Comparison of ENCODE assay signal across 8 cellular contexts in the genomic region with DNA sequence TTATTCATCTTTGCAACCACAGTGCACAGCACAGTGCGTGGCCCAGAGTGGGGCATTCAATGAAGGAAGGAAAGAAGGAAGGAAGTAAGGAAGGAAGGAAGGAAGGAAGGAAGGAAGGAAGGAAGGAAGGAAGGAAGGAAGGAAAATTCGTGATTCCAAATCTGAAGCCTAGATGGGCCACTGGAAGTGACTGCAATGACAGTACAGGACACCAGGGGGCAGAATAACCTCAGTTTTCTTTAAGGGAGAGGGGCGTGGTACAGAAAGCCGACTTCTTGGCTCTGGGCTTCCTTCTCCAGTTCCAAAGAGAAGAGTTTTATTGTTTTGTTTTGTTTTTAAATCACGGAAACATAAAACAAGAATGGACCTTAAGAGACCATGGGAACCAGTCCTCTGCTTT. TPM values are rescaled to one million over a fixed set of nuclear protein-coding genes. Genes with fewer than 3 reads are reported as not detected.
A peak's percentile ranks its signal among the peaks of the same experiment; 100 is the strongest.
DNase-seq lines count a peak whose midpoint lies in the region; ATAC-seq and TF ChIP-seq lines count a peak whose summit lies in the region.

No MANE protein-coding gene starts in this region.

- in situ Hi-C loops in Panc1 (cut with HindIII; ENCODE audit: low pct_unique_long_range_greater_than_20kb, low sequenced_read_pairs): no loop called here

- CTCF ChIA-PET in Panc1 (lab: Charles Lee): interaction anchor here (1.0 kb wide), 1 partner anchor 119 kb away, joined by 3 read pairs; no protein-coding TSS in a partner anchor

- H3K79me2 ChIP-seq in osteoblast (ENCODE audit: insufficient read depth, low read length): no peaks in the 10 kb centered on the region

- peak; percentile 72 for ATAC-seq in Panc1
- no peak for ATAC-seq in HG03159 (IDR thresholded peaks at IDR 0.05; ENCODE audit: unreplicated experiment)

- POLR2A ChIA-PET in Panc1 (lab: Charles Lee): no interaction called here

- H3K27me3 ChIP-seq in HL-60 (ENCODE audit: insufficient read depth, poor library complexity, severe bottlenecking): no peaks in the 10 kb centered on the region
- H3K27me3 ChIP-seq in Panc1 (ENCODE audit: control insufficient read depth, insufficient read depth, low read length): no peaks in the 10 kb centered on the region
- H3K27me3 ChIP-seq in osteoblast (ENCODE audit: insufficient read depth, low read length): peaks cover under 1% of the 10 kb centered on the region
- no peaks in the 10 kb centered on the region for H3K27me3 ChIP-seq in vagina

- TF ChIP-seq CTCF in HL-60 (IDR thresholded peaks at IDR 0.05; ENCODE audit: insufficient read depth, low read length) (peak; percentile 16), Panc1 (IDR thresholded peaks at IDR 0.05) (peak; percentile 76), osteoblast (IDR thresholded peaks at IDR 0.05; ENCODE audit: extremely low read depth, low read depth, low read length) (peak; percentile 84), vagina (IDR thresholded peaks at IDR 0.05) (peak; percentile 74 to 89 (median 85))

- H3K4me2 ChIP-seq in osteoblast (ENCODE audit: insufficient read depth, low read length): no peak overlapping the region

- no peak for TF ChIP-seq POLR2A in vagina (IDR thresholded peaks at IDR 0.05)

- DNase-seq in DMS53 treated with DMSO at 0.1 percent for 48 hours (lab: John Stamatoyannopoulos, UW; ENCODE audit: unreplicated experiment) (peak; percentile 43), HL-60 (ENCODE audit: low read depth in 1 of 2, low spot score in 1 of 2) (peak in 1 of 2 experiments; percentile 55), Panc1 (ENCODE audit: low read depth, low spot score) (peak; percentile 41), activated T-helper 1 cell treated with Interleukin-2 at 50 U/mL for 16 hours (ENCODE audit: low read depth) (peak; percentile 19), fibroblast of the conjunctiva (ENCODE audit: low read depth) (peak; percentile 38), osteoblast (ENCODE audit: insufficient read length, low spot score, missing footprints) (peak; percentile 94), vagina (ENCODE audit: extremely low spot score in 2 of 2) (no peak)

- no peaks in the 10 kb centered on the region for H3K36me3 ChIP-seq in Panc1 (ENCODE audit: control insufficient read depth, insufficient read depth, low read length)
- no peaks in the 10 kb centered on the region for H3K36me3 ChIP-seq in osteoblast (ENCODE audit: insufficient read depth, low read length)
- H3K36me3 ChIP-seq in vagina: no peaks in the 10 kb centered on the region

- H3K4me1 ChIP-seq in Panc1 (ENCODE audit: control insufficient read depth, insufficient read depth, low read length): 0 out of 2 replicates have a peak, but pooled peaks cover 4% of the 10 kb centered on the region
- H3K4me1 ChIP-seq in osteoblast (ENCODE audit: insufficient read depth, low read length): peaks cover 5% of the 10 kb centered on the region
- H3K4me1 ChIP-seq in vagina: peaks cover 16% of the 10 kb centered on the region

- no TSS peak for BruUV-seq in Panc1 (replicated peaks; lab: Mats Ljungman, UMichigan)

- H4K20me1 ChIP-seq in osteoblast (ENCODE audit: insufficient read depth, low read length): no peaks in the 10 kb centered on the region

- no peaks in the 10 kb centered on the region for H3K9me3 ChIP-seq in Panc1 (ENCODE audit: control insufficient read depth, insufficient read depth, low read depth, low read length)
- no peaks in the 10 kb centered on the region for H3K9me3 ChIP-seq in osteoblast (ENCODE audit: low read depth, low read length)
- no peaks in the 10 kb centered on the region for H3K9me3 ChIP-seq in vagina

- intact Hi-C loops in Panc1 (cut with micrococcal nuclease; ENCODE audit: unreplicated experiment): loop anchor here (2.0 to 10.0 kb wide), 3 partner anchors 120 to 588 kb away; partner anchors contain the start of gene UTP14A
- intact Hi-C loops in vagina (cut with DNase I): no loop called here

- H3K27ac ChIP-seq in HL-60 (replicated peaks) (no peak overlapping the region), Panc1 (ENCODE audit: low read length) (no peak overlapping the region), osteoblast (ENCODE audit: low read depth, low read length) (no peak overlapping the region), vagina (no peak overlapping the region)

- no peak overlapping the region for H2AFZ ChIP-seq in osteoblast (ENCODE audit: low read length)

- H3K4me3 ChIP-seq in HL-60 (replicated peaks; ENCODE audit: insufficient read depth, low read length) (no peak overlapping the region), Panc1 (ENCODE audit: low read depth in 2 of 2, low read length in 2 of 2) (no peak overlapping the region; a peak in 1 of 4 replicates), osteoblast (ENCODE audit: insufficient read depth, low read length) (no peak overlapping the region), vagina (no peak overlapping the region)

RNA-seq across cellular contexts. Expression of gene APLN, which starts 47.8 kb away (rescaled TPM):
- total RNA-seq in Panc1 (2021; ENCODE audit: unreplicated experiment): 1.1 TPM
- polyA plus RNA-seq in Panc1 (2012; ENCODE audit: insufficient read length): 0.70 TPM
- total RNA-seq in osteoblast: 0.29 and 0.72 TPM in 2 replicates
- not detected for total RNA-seq in vagina

Comparison
In these comparisons a context has a peak if more than half of its experiments do, and no peak if none do; other contexts are left out.
1. DNase-seq: peak in DMS53 treated with DMSO at 0.1 percent for 48 hours (single experiment), Panc1 (single experiment), activated T-helper 1 cell treated with Interleukin-2 at 50 U/mL for 16 hours (single experiment), fibroblast of the conjunctiva (single experiment) and osteoblast (single experiment); none in vagina (0 of 2).
2. CTCF ChIP-seq: peak in every context shown above with its lines; median percentile 85 in vagina; 84 in osteoblast; 76 in Panc1; 16 in HL-60.